30 cellular contexts compared by ENCODE assay signal in genomic region chr4:583820-584219, GRCh38. TPM values are rescaled to one million over a fixed set of nuclear protein-coding genes. Genes with fewer than 3 reads are reported as not detected.
"Had no signal": no experiment of that assay in that cellular context is flagged by ENCODE, and none has a peak within 500 bp of the region (broad histone marks: within the 10 kb centered on the region; RNA-seq: fewer than 3 reads in every experiment).

No MANE protein-coding gene starts in this region.

- DNase-seq: stimulated activated CD4-positive, alpha-beta T cell treated with anti-CD3 and anti-CD28 coated beads, Interleukin-2, amount 100 ng/mL, for 48 hours; stimulated activated CD4-positive, alpha-beta T cell treated with anti-CD3 and anti-CD28 coated beads, Interleukin-4, amount 100 ng/mL, for 1 hour; stimulated activated CD4-positive, alpha-beta T cell treated with anti-CD3 and anti-CD28 coated beads, Interleukin-4, amount 100 ng/mL, for 24 hours; stimulated activated CD4-positive, alpha-beta T cell treated with anti-CD3 and anti-CD28 coated beads, Interleukin-4, amount 100 ng/mL, for 4 hours; stimulated activated CD8-positive, alpha-beta memory T cell treated with anti-CD3 and anti-CD28 coated beads, Interleukin-4, amount 100 ng/mL, for 48 hours; stimulated activated naive B cell treated with anti-CD40 and anti-IgM and Interleukin-4, amounts not matched to agents 10 μg/mL and 1 μg/mL and 100 μg/mL, for 72 hours; stimulated activated naive CD4-positive, alpha-beta T cell; stimulated activated naive CD4-positive, alpha-beta T cell treated with Interleukin-2 at 50 U/mL for 16 hours; stimulated activated naive CD8-positive, alpha-beta T cell treated with anti-CD3 and anti-CD28 coated beads, Interleukin-15, amount 100 ng/mL, for 72 hours; stimulated activated naive CD8-positive, alpha-beta T cell treated with anti-CD3 and anti-CD28 coated beads, Interleukin-15, Interleukin-2, amounts not matched to agents 100 U/mL and 50 U/mL, for 24 hours; stomach; substantia nigra; testis; thyroid gland; tibial artery; transverse colon; trophoblast cell; upper lobe of left lung; upper lobe of right lung; uterus had no signal

- H3K4me1 ChIP-seq: stomach, suprapubic skin, testis, thyroid gland, tibial artery, tibial nerve, transverse colon, upper lobe of left lung, upper lobe of right lung, uterus, vagina had no signal

- H3K4me3 ChIP-seq: stomach, suprapubic skin, testis, thoracic aorta, thyroid gland, tibial artery, tibial nerve, transverse colon, upper lobe of left lung, upper lobe of right lung, uterus, vagina had no signal

- H3K27me3 ChIP-seq: testis, thyroid gland, vagina had no signal

- H3K27ac ChIP-seq: stomach, suprapubic skin, testis, thoracic aorta, thyroid gland, tibial artery, tibial nerve, transverse colon, upper lobe of left lung, upper lobe of right lung, uterus, vagina had no signal

- H3K36me3 ChIP-seq: stomach, suprapubic skin, thoracic aorta, thyroid gland, tibial artery, tibial nerve, transverse colon, upper lobe of left lung, upper lobe of right lung, uterus, vagina had no signal

- H3K9me3 ChIP-seq: suprapubic skin, testis, thyroid gland, upper lobe of right lung, uterus, vagina had no signal

- FAIRE-seq: urothelium cell line had no signal

- ATAC-seq: stimulated activated effector memory CD8-positive, alpha-beta T cell treated with anti-CD3 and anti-CD28 coated beads, Interleukin-12 subunit alpha, Interleukin-12 subunit beta, amount 100 ng/mL, for 72 hours; stimulated activated memory B cell treated with anti-CD40 and anti-IgM and Interleukin-4, amounts not matched to agents 10 μg/mL and 1 μg/mL and 100 μg/mL, for 72 hours; stimulated activated naive B cell treated with anti-CD40 and anti-IgM and Interleukin-4, amounts not matched to agents 10 μg/mL and 1 μg/mL and 100 μg/mL, for 72 hours; stimulated activated naive CD8-positive, alpha-beta T cell treated with anti-CD3 and anti-CD28 coated beads, Interleukin-15, amount 100 ng/mL, for 72 hours; stimulated activated naive CD8-positive, alpha-beta T cell treated with anti-CD3 and anti-CD28 coated beads, Interleukin-15, Interleukin-2, amounts not matched to agents 100 U/mL and 50 U/mL, for 24 hours; upper lobe of right lung had no signal

RNA-seq across cellular contexts. Expression of gene TMEM271, which starts 7.7 kb away (rescaled TPM):
- total RNA-seq: stomach, subcutaneous adipose tissue, thoracic aorta, thyroid gland, tibial nerve, transverse colon, upper lobe of left lung, upper lobe of right lung, ureter, uterus had no signal
- polyA plus RNA-seq: urinary bladder had no signal
